In the genomic region with DNA sequence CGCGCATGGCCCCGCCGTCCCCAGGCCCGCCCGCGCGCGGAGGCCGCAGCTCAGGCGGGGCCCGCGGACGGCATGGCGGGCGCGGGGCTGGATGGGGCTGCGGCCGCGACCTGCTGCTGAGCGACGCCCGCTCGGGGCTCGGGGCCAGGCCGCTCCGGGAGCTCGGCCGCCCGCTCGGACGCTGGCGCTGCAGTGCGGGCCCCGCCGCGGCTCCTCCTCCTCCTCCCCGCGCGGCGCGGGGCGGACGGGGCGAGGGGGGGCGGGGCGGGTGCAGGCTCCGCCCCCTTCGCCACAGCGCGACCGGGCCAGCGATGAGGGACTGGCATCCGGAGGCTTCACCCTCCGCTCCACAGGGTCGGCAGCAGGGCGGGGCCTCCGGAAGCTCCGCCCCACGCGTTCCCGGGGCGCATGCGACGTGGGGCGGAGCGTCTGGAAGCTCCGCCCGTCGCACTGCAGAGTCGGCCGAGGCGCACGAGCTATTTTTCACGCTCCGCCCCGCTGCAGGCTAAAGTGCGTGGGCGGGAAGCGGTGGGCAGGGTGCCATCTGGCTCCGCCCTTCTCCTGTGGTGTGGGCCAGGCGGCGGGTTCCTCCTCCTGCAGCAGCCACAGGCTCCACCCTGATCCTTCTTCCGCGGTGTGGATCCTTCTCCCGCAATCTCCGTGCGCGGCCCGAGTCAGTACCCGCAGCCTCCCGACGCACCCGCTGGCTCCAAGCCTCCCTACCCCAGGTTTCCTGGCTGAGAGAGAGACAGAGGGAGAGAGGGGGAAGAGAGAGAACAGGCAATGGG, we compare ENCODE assay signal across 8 cellular contexts. TPM values are rescaled to one million over a fixed set of nuclear protein-coding genes. Genes with fewer than 3 reads are reported as not detected.
DNase-seq lines count a peak whose midpoint lies in the region; ATAC-seq and TF ChIP-seq lines count a peak whose summit lies in the region.
"Not testable (repeated sequence)": the region's sequence is repeated elsewhere in the genome, so short reads cannot be mapped to it uniquely, and the experiment has no call there.

TSS of gene PKD1 (minus strand) at position 196 of the 788 bp plus-strand sequence. CDS start 209 bp downstream, outside the sequence.

- peaks cover 28% of the 10 kb centered on the region for H3K79me2 ChIP-seq in smooth muscle cell (ENCODE audit: low read depth)

- DNase-seq in GM12864 (ENCODE audit: low read depth) (peak; percentile 73), NB4 (ENCODE audit: low read depth) (peak; percentile 93), activated T-cell treated with anti-CD3 and anti-CD28 coated beads for 24 hours (ENCODE audit: low read depth) (peak; percentile 99), smooth muscle cell (lab: John Stamatoyannopoulos, UW; ENCODE audit: unreplicated experiment) (peak; percentile 53), aorta (peak; percentile 99 to 100)
- DNase-seq in effector CD4-positive, alpha-beta T cell, result peak; percentile 97

- intact Hi-C loops in aorta (cut with DNase I), result not testable (repeated sequence)

- H3K27ac ChIP-seq in layer of hippocampus (ENCODE audit: low read depth, low read length) (peak within 1 kb of the TSS; percentile 57), aorta (ENCODE audit: low read depth in 1 of 2, low read length in 2 of 2) (peak within 1 kb of the TSS in 1 of 2 donors; percentile 68)
- H3K27ac ChIP-seq in smooth muscle cell (ENCODE audit: low read depth), result not testable (repeated sequence)

- not testable (repeated sequence) for H3K27me3 ChIP-seq in layer of hippocampus (ENCODE audit: control insufficient read depth, insufficient read depth, low read length); smooth muscle cell (ENCODE audit: low read depth); aorta (ENCODE audit: control insufficient read depth in 1 of 2, insufficient read depth in 2 of 2, low read length in 1 of 2)

- not testable (repeated sequence) for H3K9me3 ChIP-seq in smooth muscle cell (replicated peaks; ENCODE audit: low read depth); aorta (ENCODE audit: control insufficient read depth, low read length)

- WGBS in smooth muscle cell (ENCODE audit: low lambda C conversion rate), result 0% methylated on average over 32 of the region's 94 CpGs
- WGBS in aorta, 2 donors, result 0% methylated on average over 47 to 89 of the region's 94 CpGs

- TF ChIP-seq CTCF in GM12864 (IDR thresholded peaks at IDR 0.05; ENCODE audit: low read depth, low read length, missing control alignments); NB4 (IDR thresholded peaks at IDR 0.05; ENCODE audit: low read depth, low read length); smooth muscle cell (IDR thresholded peaks at IDR 0.05; ENCODE audit: borderline replicate concordance, insufficient read depth, poor library complexity, severe bottlenecking): not testable (repeated sequence)

- not testable (repeated sequence) for H3K4me1 ChIP-seq in smooth muscle cell (ENCODE audit: low read depth); aorta (ENCODE audit: control insufficient read depth in 1 of 2, insufficient read depth in 2 of 2, low read length in 2 of 2)

- ATAC-seq in aorta (ENCODE audit: low FRiP score), result peak; percentile 66

- not testable (repeated sequence) for H3K9ac ChIP-seq in smooth muscle cell (ENCODE audit: low read depth)

- not testable (repeated sequence) for H3K36me3 ChIP-seq in smooth muscle cell (ENCODE audit: low read depth); aorta (ENCODE audit: control insufficient read depth in 1 of 2, insufficient read depth in 2 of 2, low read length in 1 of 2)

- H4K20me1 ChIP-seq in smooth muscle cell (ENCODE audit: low read depth), result peaks cover 20% of the 10 kb centered on the region

- not testable (repeated sequence) for TF ChIP-seq POLR2A in NB4 (IDR thresholded peaks at IDR 0.05; ENCODE audit: extremely low read depth, insufficient read length)
- TF ChIP-seq POLR2A in Raji (IDR thresholded peaks at IDR 0.05; ENCODE audit: insufficient read depth, low read depth, low read length), result peak; percentile 48

- not testable (repeated sequence) for H2AFZ ChIP-seq in smooth muscle cell (ENCODE audit: low read depth)

- H3K4me2 ChIP-seq in smooth muscle cell, result peak within 1 kb of the TSS; percentile 85

- H3F3A ChIP-seq in smooth muscle cell (ENCODE audit: low read depth), result not testable (repeated sequence)

- H3K4me3 ChIP-seq in GM12864 (ENCODE audit: low read depth, low read length) (peak within 1 kb of the TSS; percentile 55), NB4 (ENCODE audit: low read depth, low read length) (peak within 1 kb of the TSS; percentile 44), smooth muscle cell (peak within 1 kb of the TSS; percentile 75), aorta (ENCODE audit: low read length in 2 of 2) (peak within 1 kb of the TSS; percentile 54 to 76)

RNA-seq across cellular contexts. Expression of gene PKD1, which starts in this region (rescaled TPM):
- total RNA-seq in smooth muscle cell (68.2 and 70.1 TPM in 2 replicates), aorta (100 to 1,000 TPM; 325 to 337 TPM)
- polyA plus RNA-seq in smooth muscle cell (47.9 and 71.3 TPM in 2 replicates), aorta (100 to 1,000 TPM in 1 of 2 donors, 10 to 100 TPM in 1; 42.8 to 270 TPM)
